ENCODE assay signal across 17 cellular contexts in the genomic region with DNA sequence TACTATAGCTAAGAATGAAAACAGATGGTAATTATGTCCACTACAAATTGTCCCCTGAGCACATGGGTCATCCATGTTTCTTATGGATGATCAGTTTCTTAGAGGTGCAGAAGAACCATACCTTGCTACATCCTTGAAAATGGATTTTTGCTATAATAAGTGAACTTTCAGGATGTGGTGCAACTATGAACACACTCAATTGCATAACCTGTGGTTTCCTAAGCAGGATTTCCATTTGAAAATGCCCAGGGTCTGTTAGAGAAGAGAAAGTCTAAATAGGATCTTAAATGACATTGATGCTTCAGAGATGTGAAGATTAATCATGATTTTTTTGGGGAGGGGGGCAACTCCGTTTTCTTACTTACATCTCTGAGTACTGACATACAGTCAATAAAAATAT. TPM values are rescaled to one million over a fixed set of nuclear protein-coding genes. Genes with fewer than 3 reads are reported as not detected.
"Had no signal": no experiment of that assay in that cellular context is flagged by ENCODE, and none has a peak within 500 bp of the region (broad histone marks: within the 10 kb centered on the region; RNA-seq: fewer than 3 reads in every experiment).

No MANE protein-coding gene starts in this region.

- H3K9me3 Mint-ChIP-seq: activated naive CD4-positive, alpha-beta T cell treated with anti-CD3 and anti-CD28 coated beads, Interleukin-2, amount 10 ng/mL, durations not matched to agents 7 days and 5 days; activated T-helper 1 cell treated with anti-CD3 and anti-CD28 coated beads, Interleukin-12 subunit alpha, Interleukin-12 subunit beta, Interleukin-2, Interleukin-4 antibody, amounts not matched to agents 30 ng/mL and 10 ng/mL and 1 ng/mL, durations not matched to agents 14 hours and 24 hours and 36 hours; memory B cell; natural killer cell treated with Interleukin-12 subunit alpha and Interleukin-12 subunit beta and Interleukin-15 and Interleukin-18, amount 100 ng/mL, for 72 hours; stimulated activated naive B cell treated with anti-CD40 and anti-IgM and Interleukin-4, amounts not matched to agents 10 μg/mL and 1 μg/mL and 100 μg/mL, for 72 hours; T-helper 1 cell treated with Interleukin-12 subunit alpha and Interleukin-12 subunit beta and Interleukin-4 antibody, amounts not matched to agents 30 μg/mL and 1 μg/mL, for 36 hours had no signal

- ATAC-seq: activated CD8-positive, alpha-beta T cell treated with anti-CD3 and anti-CD28 coated beads, Interleukin-2, amount 10 ng/mL, durations not matched to agents 7 days and 5 days; natural killer cell treated with Interleukin-12 subunit alpha and Interleukin-12 subunit beta and Interleukin-15 and Interleukin-18, amount 100 ng/mL, for 72 hours; stimulated activated naive B cell treated with anti-CD40 and anti-IgM and Interleukin-4, amounts not matched to agents 10 μg/mL and 1 μg/mL and 100 μg/mL, for 72 hours; upper lobe of right lung; WTC11 had no signal

- H3K36me3 ChIP-seq: left ventricle myocardium inferior, right atrium auricular region, spleen, upper lobe of right lung had no signal

- H3K27ac Mint-ChIP-seq: activated CD8-positive, alpha-beta T cell treated with anti-CD3 and anti-CD28 coated beads, Interleukin-2, amount 10 ng/mL, durations not matched to agents 7 days and 5 days; activated naive CD4-positive, alpha-beta T cell treated with anti-CD3 and anti-CD28 coated beads, Interleukin-2, amount 10 ng/mL, durations not matched to agents 7 days and 5 days; activated T-helper 1 cell treated with anti-CD3 and anti-CD28 coated beads, Interleukin-12 subunit alpha, Interleukin-12 subunit beta, Interleukin-2, Interleukin-4 antibody, amounts not matched to agents 30 ng/mL and 10 ng/mL and 1 ng/mL, durations not matched to agents 14 hours and 24 hours and 36 hours; natural killer cell treated with Interleukin-12 subunit alpha and Interleukin-12 subunit beta and Interleukin-15 and Interleukin-18, amount 100 ng/mL, for 72 hours; stimulated activated naive B cell treated with anti-CD40 and anti-IgM and Interleukin-4, amounts not matched to agents 10 μg/mL and 1 μg/mL and 100 μg/mL, for 72 hours; T-helper 1 cell treated with Interleukin-12 subunit alpha and Interleukin-12 subunit beta and Interleukin-4 antibody, amounts not matched to agents 30 μg/mL and 1 μg/mL, for 36 hours; WTC11 had no signal

- H3K4me3 ChIP-seq: left ventricle myocardium inferior, right atrium auricular region, spleen, upper lobe of right lung had no signal

- H3K9me3 ChIP-seq: left ventricle myocardium inferior, right atrium auricular region, spleen, upper lobe of right lung had no signal

- H3K4me1 ChIP-seq: right atrium auricular region, spleen, upper lobe of right lung had no signal

- DNase-seq: activated CD4-positive, alpha-beta T cell treated with anti-CD3 and anti-CD28 coated beads for 48 hours; activated CD8-positive, alpha-beta memory T cell treated with anti-CD3 and anti-CD28 coated beads, Interleukin-2, amount 50 U/mL, for 48 hours; activated CD8-positive, alpha-beta T cell treated with anti-CD3 and anti-CD28 coated beads, Interleukin-2, amount 10 ng/mL, durations not matched to agents 7 days and 5 days; activated naive CD4-positive, alpha-beta T cell treated with anti-CD3 and anti-CD28 coated beads, Interleukin-2, amount 10 ng/mL, durations not matched to agents 7 days and 5 days; kidney; left ventricle myocardium inferior; nucleus accumbens; spleen; stimulated activated CD4-positive, alpha-beta T cell treated with anti-CD3 and anti-CD28 coated beads, Interleukin-2, amount 100 ng/mL, for 24 hours; stimulated activated naive B cell treated with anti-CD40 and anti-IgM and Interleukin-4, amounts not matched to agents 10 μg/mL and 1 μg/mL and 100 μg/mL, for 72 hours; upper lobe of right lung had no signal

- H3K27me3 ChIP-seq: right atrium auricular region, spleen, upper lobe of right lung had no signal

- H3K27ac ChIP-seq: left ventricle myocardium inferior, right atrium auricular region, spleen, upper lobe of right lung had no signal

- H3K36me3 Mint-ChIP-seq: activated naive CD4-positive, alpha-beta T cell treated with anti-CD3 and anti-CD28 coated beads, Interleukin-2, amount 10 ng/mL, durations not matched to agents 7 days and 5 days; memory B cell; natural killer cell treated with Interleukin-12 subunit alpha and Interleukin-12 subunit beta and Interleukin-15 and Interleukin-18, amount 100 ng/mL, for 72 hours; stimulated activated naive B cell treated with anti-CD40 and anti-IgM and Interleukin-4, amounts not matched to agents 10 μg/mL and 1 μg/mL and 100 μg/mL, for 72 hours; WTC11 had no signal

RNA-seq across cellular contexts. Expression of a gene that starts 39.6 kb away (rescaled TPM):
- total RNA-seq: activated CD8-positive, alpha-beta T cell treated with anti-CD3 and anti-CD28 coated beads, Interleukin-2, amount 10 ng/mL, durations not matched to agents 7 days and 5 days; natural killer cell treated with Interleukin-12 subunit alpha and Interleukin-12 subunit beta and Interleukin-15 and Interleukin-18, amount 100 ng/mL, for 72 hours had no signal
